ENCODE assay signal across 29 cellular contexts in the genomic region with DNA sequence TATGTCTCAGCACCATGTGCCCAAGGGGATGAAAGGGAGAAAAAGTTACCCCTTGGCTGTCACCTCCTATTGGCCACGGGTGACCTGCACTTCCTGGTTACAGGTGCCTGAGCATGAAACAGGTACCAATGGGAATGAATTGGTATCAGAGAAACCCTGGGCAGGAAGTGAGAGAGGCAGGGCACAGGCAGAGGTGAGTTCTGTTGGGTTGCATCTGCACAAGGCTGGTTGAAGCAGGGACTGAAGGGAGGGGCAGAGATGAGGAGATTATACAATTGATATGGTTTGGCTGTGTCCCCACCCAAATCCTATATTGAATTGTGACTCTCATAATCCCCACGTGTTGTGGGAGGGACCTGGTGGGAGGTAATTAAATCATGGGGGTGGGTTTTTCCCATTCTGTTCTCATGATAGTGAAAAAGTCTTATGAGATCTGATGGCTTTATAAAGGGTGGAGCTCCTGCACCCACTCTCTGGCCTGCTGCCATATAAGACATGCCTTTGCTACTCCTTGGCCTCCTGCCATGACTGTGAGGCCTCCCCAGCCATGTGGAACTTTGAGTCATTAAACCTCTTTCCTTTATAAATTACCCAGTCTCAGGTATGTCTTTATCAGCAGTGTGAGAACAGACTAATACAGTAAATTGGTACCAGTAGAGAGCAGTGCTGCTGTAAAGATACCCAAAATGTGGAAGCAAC.
DNase-seq lines count a peak whose midpoint lies in the region; ATAC-seq, FAIRE-seq and TF ChIP-seq lines count a peak whose summit lies in the region.
"Had no signal": no experiment of that assay in that cellular context is flagged by ENCODE, and none has a peak within 500 bp of the region (broad histone marks: within the 10 kb centered on the region; RNA-seq: fewer than 3 reads in every experiment).

No MANE protein-coding gene starts in this region.

- TF ChIP-seq POLR2A in K562 (conservative IDR thresholded peaks at IDR 0.05) = no peak

- WGBS in GM23248 (ENCODE audit: low coverage in 1 of 2, low lambda C conversion rate in 2 of 2, missing lambda C conversion rate in 2 of 2), 2 experiments = 18 to 26% methylated on average over 2 of the region's 2 CpGs
- WGBS in K562 (ENCODE audit: insufficient coverage, low coverage, missing lambda C conversion rate) = 0% methylated on average over 2 of the region's 2 CpGs

- DNase-seq in DMS79 (lab: John Stamatoyannopoulos, UW) (peak; percentile 16), GM23248 (peak; percentile 8), K562 (ENCODE audit: extremely low read depth in 1 of 4, low spot score in 3 of 4) (no peak), kidney glomerular epithelial cell (lab: John Stamatoyannopoulos, UW) (peak; percentile 95), NCI-H1417 (lab: John Stamatoyannopoulos, UW) (no peak)
- DNase-seq in activated CD8-positive, alpha-beta memory T cell treated with anti-CD3 and anti-CD28 coated beads, Interleukin-2, amount 50 U/mL, for 48 hours = no peak
- DNase-seq: activated CD4-positive, alpha-beta T cell treated with anti-CD3 and anti-CD28 coated beads, Interleukin-2, amount 10 ng/mL, durations not matched to agents 7 days and 5 days; amygdala; Calu3; colonic mucosa; effector CD8-positive, alpha-beta T cell; erythroblast; HCEC 1CT; left lung; mesendoderm; NCI-H2171; NCI-H524 treated with DMSO at 0.1 percent for 48 hours; right lobe of liver; SIG-M5; stimulated activated CD4-positive, alpha-beta T cell treated with anti-CD3 and anti-CD28 coated beads, Interleukin-4, amount 100 ng/mL, for 4 hours; T1000; upper lobe of right lung had no signal

- BruUV-seq in K562 (replicated peaks; lab: Mats Ljungman, UMichigan) = no TSS peak

- no peak for FAIRE-seq in K562 (lab: Jason Lieb, UNC)
- FAIRE-seq: frontal cortex, HTR-8/SVneo had no signal

- H2AFZ ChIP-seq in GM23248 (no peak overlapping the region), K562 (ENCODE audit: low read depth, low read length) (no peak overlapping the region)

- TF ChIP-seq RAD21 in K562 (CRISPR knock-in tag; conservative IDR thresholded peaks at IDR 0.05 in 1 of 2, IDR thresholded peaks at IDR 0.05 in 1 of 2) = no peak

- H3K27me3 ChIP-seq in GM23248 (replicated peaks; ENCODE audit: insufficient read depth) = no peaks in the 10 kb centered on the region
- peaks cover 5 to 7% of the 10 kb centered on the region in 2 experiments; a peak in 2 of 5 replicates for H3K27me3 ChIP-seq in K562 (ENCODE audit: control insufficient read depth in 2 of 2, insufficient read depth in 2 of 2, low read length in 2 of 2)
- H3K27me3 ChIP-seq: cardiac muscle cell, colonic mucosa, left lung, right lobe of liver, suprapubic skin had no signal

- H3K9ac ChIP-seq in GM23248 (no peak overlapping the region), K562 (ENCODE audit: insufficient read depth in 1 of 2, low read depth in 2 of 2, low read length in 2 of 2) (no peak overlapping the region)
- H3K9ac ChIP-seq: KMS-11 had no signal

- H3F3A ChIP-seq in GM23248 (ENCODE audit: insufficient read depth) = no peaks in the 10 kb centered on the region

- intact Hi-C loops in K562 (cut with micrococcal nuclease) = no loop called here

- no peaks in the 10 kb centered on the region for H3K79me2 ChIP-seq in GM23248 (ENCODE audit: insufficient read depth)
- H3K79me2 ChIP-seq in K562 (ENCODE audit: control insufficient read depth, insufficient read depth, low read length) = no peaks in the 10 kb centered on the region

- CTCF ChIA-PET in K562 (lab: Yijun Ruan, JAX; ENCODE audit: low intra/inter-chr PET ratio) = no interaction called here

- H4K20me1 ChIP-seq in GM23248 (ENCODE audit: insufficient read depth) (no peaks in the 10 kb centered on the region), K562 (replicated peaks; ENCODE audit: control insufficient read depth, insufficient read depth, low read length) (no peaks in the 10 kb centered on the region)

- H3K4me3 ChIP-seq in GM23248 = no peak overlapping the region
- H3K4me3 ChIP-seq in K562 = no peak overlapping the region
- H3K4me3 ChIP-seq: cardiac muscle cell, colonic mucosa, left lung, right lobe of liver, suprapubic skin, upper lobe of right lung had no signal

- H3K27ac ChIP-seq in GM23248 (no peak overlapping the region), K562 (ENCODE audit: extremely low read depth, low read depth, low read length) (no peak overlapping the region)
- H3K27ac ChIP-seq: cardiac muscle cell, colonic mucosa, KMS-11, left lung, right lobe of liver, suprapubic skin, upper lobe of right lung had no signal

- no peaks in the 10 kb centered on the region for H3K9me2 ChIP-seq in GM23248 (ENCODE audit: insufficient read depth)

- no peak for TF ChIP-seq EP300 in K562 (IDR thresholded peaks at IDR 0.05; ENCODE audit: low read length)

- H3K36me3 ChIP-seq in GM23248 (ENCODE audit: low read depth) (no peaks in the 10 kb centered on the region), K562 (ENCODE audit: control insufficient read depth, insufficient read depth, low read length) (no peaks in the 10 kb centered on the region)
- H3K36me3 ChIP-seq: cardiac muscle cell, colonic mucosa, left lung, right lobe of liver, suprapubic skin, upper lobe of right lung had no signal

- in situ Hi-C loops in GM23248 (cut with MboI) = no loop called here
- in situ Hi-C loops in K562 (cut with MboI) = no loop called here

- H3K9me3 ChIP-seq in GM23248 (ENCODE audit: low read depth) (no peaks in the 10 kb centered on the region), K562 (replicated peaks; ENCODE audit: control insufficient read depth, insufficient read depth, low read depth, low read length) (no peaks in the 10 kb centered on the region)
- H3K9me3 ChIP-seq: colonic mucosa, right lobe of liver, suprapubic skin, upper lobe of right lung had no signal

- ATAC-seq in K562 (no peak), GM19395 (IDR thresholded peaks at IDR 0.05; ENCODE audit: unreplicated experiment) (no peak)
- ATAC-seq: left lung; right lobe of liver; stimulated activated memory B cell treated with anti-CD40 and anti-IgM and Interleukin-4, amounts not matched to agents 10 μg/mL and 1 μg/mL and 100 μg/mL, for 72 hours had no signal

- no peak for TF ChIP-seq CTCF in K562 (IDR thresholded peaks at IDR 0.05 in 2 of 3, conservative IDR thresholded peaks at IDR 0.05 in 1 of 3; ENCODE audit: insufficient read depth in 2 of 3, low read depth in 1 of 3, low read length in 3 of 3)

- POLR2A ChIA-PET in K562 (lab: Yijun Ruan, JAX) = no interaction called here

- H3K4me1 ChIP-seq in GM23248 (ENCODE audit: insufficient read depth) = no peaks in the 10 kb centered on the region
- H3K4me1 ChIP-seq in K562 (replicated peaks in 1 of 2; ENCODE audit: control insufficient read depth in 2 of 2, insufficient read depth in 2 of 2, low read length in 2 of 2) = no peaks in the 10 kb centered on the region
- H3K4me1 ChIP-seq: colonic mucosa, left lung, right lobe of liver, suprapubic skin, upper lobe of right lung had no signal

- H3K4me2 ChIP-seq in GM23248 (ENCODE audit: unreplicated experiment) (no peak overlapping the region), K562 (ENCODE audit: insufficient read depth, low read length) (no peak overlapping the region)
- H3K4me2 ChIP-seq: KMS-11 had no signal

- H3K9me1 ChIP-seq in K562 (ENCODE audit: control insufficient read depth, insufficient read depth, low read length) = no peaks in the 10 kb centered on the region

TF ChIP-seq in K562, 482 proteins besides CTCF, POLR2A, EP300 and RAD21:
- no peak for TF ChIP-seq TBL1XR1 (IDR thresholded peaks at IDR 0.05; ENCODE audit: low read length in 2 of 2)
- no peak for TF ChIP-seq ZKSCAN8 (CRISPR knock-in tag; IDR thresholded peaks at IDR 0.05)
- TF ChIP-seq, protein P1, sequence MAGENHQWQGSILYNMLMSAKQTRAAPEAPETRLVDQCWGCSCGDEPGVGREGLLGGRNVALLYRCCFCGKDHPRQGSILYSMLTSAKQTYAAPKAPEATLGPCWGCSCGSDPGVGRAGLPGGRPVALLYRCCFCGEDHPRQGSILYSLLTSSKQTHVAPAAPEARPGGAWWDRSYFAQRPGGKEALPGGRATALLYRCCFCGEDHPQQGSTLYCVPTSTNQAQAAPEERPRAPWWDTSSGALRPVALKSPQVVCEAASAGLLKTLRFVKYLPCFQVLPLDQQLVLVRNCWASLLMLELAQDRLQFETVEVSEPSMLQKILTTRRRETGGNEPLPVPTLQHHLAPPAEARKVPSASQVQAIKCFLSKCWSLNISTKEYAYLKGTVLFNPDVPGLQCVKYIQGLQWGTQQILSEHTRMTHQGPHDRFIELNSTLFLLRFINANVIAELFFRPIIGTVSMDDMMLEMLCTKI (IDR thresholded peaks at IDR 0.05; ENCODE audit: partially characterized antibody) = no peak
- TF ChIP-seq NFIC (IDR thresholded peaks at IDR 0.05) = 0 out of 2 replicates have a peak, but pooled peaks have one; percentile 5
- TF ChIP-seq DMBX1 (CRISPR knock-in tag; IDR thresholded peaks at IDR 0.05; ENCODE audit: borderline replicate concordance) = no peak
- no peak for TF ChIP-seq CAMTA2 (CRISPR knock-in tag; conservative IDR thresholded peaks at IDR 0.05)
- no peak for TF ChIP-seq HLTF (IDR thresholded peaks at IDR 0.05)

Comparison
In these comparisons a context has a peak if more than half of its experiments do, and no peak if none do; other contexts are left out.
1. DNase-seq: peak in DMS79 (single experiment), GM23248 (single experiment) and kidney glomerular epithelial cell (single experiment); none in K562 (0 of 4), activated CD8-positive, alpha-beta memory T cell treated with anti-CD3 and anti-CD28 coated beads, Interleukin-2, amount 50 U/mL, for 48 hours (single experiment) and NCI-H1417 (0 of 3).